14 cellular contexts compared by ENCODE assay signal in the genomic region with DNA sequence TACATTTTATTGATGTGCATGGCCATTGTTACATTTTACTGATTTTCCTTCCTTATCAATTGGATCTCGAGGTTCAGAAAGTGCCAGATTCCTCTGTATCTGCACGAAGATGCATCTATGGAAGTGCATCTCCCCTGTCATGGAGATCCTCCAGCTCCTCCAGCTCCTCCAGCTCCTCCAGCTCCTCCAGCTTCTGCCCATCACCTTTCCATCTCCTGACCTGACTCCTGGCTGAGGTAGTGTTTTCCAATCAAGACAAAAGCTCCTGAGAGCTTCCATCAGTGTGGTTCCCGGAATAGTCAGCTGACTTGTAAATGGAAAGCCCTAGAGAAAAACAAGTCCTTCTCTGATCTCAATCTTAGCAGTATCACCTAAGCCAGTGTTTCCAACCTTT.
DNase-seq lines count a peak whose midpoint lies in the region; ATAC-seq, FAIRE-seq and TF ChIP-seq lines count a peak whose summit lies in the region.
"Had no signal": no experiment of that assay in that cellular context is flagged by ENCODE, and none has a peak within 500 bp of the region (broad histone marks: within the 10 kb centered on the region; RNA-seq: fewer than 3 reads in every experiment).

No MANE protein-coding gene starts in this region.

- H2BK5ac ChIP-seq in trophoblast cell (ENCODE audit: low read depth, low read length, poor library complexity): no peak overlapping the region

- no peaks in the 10 kb centered on the region for H4K20me1 ChIP-seq in KMS-11 (ENCODE audit: insufficient read depth)
- no peaks in the 10 kb centered on the region for H4K20me1 ChIP-seq in astrocyte (ENCODE audit: insufficient read depth, low read length)

- TF ChIP-seq CTCF in Calu3 (IDR thresholded peaks at IDR 0.05; ENCODE audit: unreplicated experiment) (no peak), KMS-11 (conservative IDR thresholded peaks at IDR 0.05; ENCODE audit: low read depth, low read length) (no peak), astrocyte (IDR thresholded peaks at IDR 0.05; ENCODE audit: insufficient read depth, low read depth, low read length) (no peak)

- H3K27me3 Mint-ChIP-seq in Calu3 (ENCODE audit: unreplicated experiment) (no peaks in the 10 kb centered on the region), astrocyte (ENCODE audit: low read depth, unreplicated experiment) (peaks cover 2% of the 10 kb centered on the region)

- H3K4ac ChIP-seq in trophoblast cell (ENCODE audit: low read depth, low read length): no peak overlapping the region

- no peak overlapping the region for H3K18ac ChIP-seq in trophoblast cell (ENCODE audit: low read length)

- no peaks in the 10 kb centered on the region for H3K79me2 ChIP-seq in KMS-11 (ENCODE audit: insufficient read depth, low read depth)
- H3K79me2 ChIP-seq in astrocyte (ENCODE audit: insufficient read depth, low read length): no peaks in the 10 kb centered on the region
- H3K79me2 ChIP-seq in trophoblast cell (ENCODE audit: control insufficient read depth, insufficient read depth, low read length, poor library complexity): no peaks in the 10 kb centered on the region

- peaks cover 3% of the 10 kb centered on the region for H3K79me1 ChIP-seq in trophoblast cell (ENCODE audit: low read length)

- H3K4me1 ChIP-seq in KMS-11 (ENCODE audit: low read depth, poor library complexity, severe bottlenecking) (peaks cover 53% of the 10 kb centered on the region), astrocyte (ENCODE audit: insufficient read depth, low read length) (no peaks in the 10 kb centered on the region), trophoblast cell (ENCODE audit: control insufficient read depth in 1 of 2, insufficient read depth in 2 of 2, low read length in 2 of 2) (peaks cover 0 to 2% of the 10 kb centered on the region in 2 experiments), right cardiac atrium (ENCODE audit: control insufficient read depth, insufficient read depth, low read length) (no peaks in the 10 kb centered on the region)
- H3K4me1 ChIP-seq: testis had no signal

- no peak for FAIRE-seq in astrocyte (lab: Jason Lieb, UNC)
- FAIRE-seq: K562 had no signal

- no peak overlapping the region for H3K4me3 Mint-ChIP-seq in Calu3 (ENCODE audit: low read depth, unreplicated experiment)
- no peak overlapping the region for H3K4me3 Mint-ChIP-seq in astrocyte (ENCODE audit: unreplicated experiment)
- H3K4me3 Mint-ChIP-seq: brain had no signal

- no peaks in the 10 kb centered on the region for H3K36me3 ChIP-seq in KMS-11 (ENCODE audit: insufficient read depth)
- no peaks in the 10 kb centered on the region for H3K36me3 ChIP-seq in astrocyte (ENCODE audit: insufficient read depth, low read length)
- H3K36me3 ChIP-seq in trophoblast cell (ENCODE audit: control insufficient read depth in 1 of 2, insufficient read depth in 2 of 2, low read length in 2 of 2): no peaks in the 10 kb centered on the region

- H3K23ac ChIP-seq in trophoblast cell (ENCODE audit: low read length): no peak overlapping the region

- H3K27me3 ChIP-seq in KMS-11 (ENCODE audit: insufficient read depth, low read depth) (no peaks in the 10 kb centered on the region), astrocyte (ENCODE audit: insufficient read depth, low read length) (no peaks in the 10 kb centered on the region), trophoblast cell (ENCODE audit: insufficient read depth, low read length) (no peaks in the 10 kb centered on the region), right cardiac atrium (ENCODE audit: control insufficient read depth, insufficient read depth) (no peaks in the 10 kb centered on the region)
- H3K27me3 ChIP-seq: testis had no signal

- H4K91ac ChIP-seq in trophoblast cell (ENCODE audit: low read depth, low read length): no peak overlapping the region

- no peak overlapping the region for H4K12ac ChIP-seq in trophoblast cell (ENCODE audit: low read depth, low read length)

- intact Hi-C loops in Calu3 (cut with micrococcal nuclease; ENCODE audit: unreplicated experiment) (loop anchor here (1.0 kb wide), 1 partner anchor 47 kb away; no protein-coding TSS in a partner anchor), right cardiac atrium (cut with DNase I) (no loop called here)

- H2AFZ ChIP-seq in KMS-11 (ENCODE audit: low read depth): peak overlapping the region; percentile 38
- H2AFZ ChIP-seq in astrocyte (ENCODE audit: low read depth, low read length): no peak overlapping the region
- no peak overlapping the region for H2AFZ ChIP-seq in trophoblast cell (ENCODE audit: insufficient read depth, low read length, poor library complexity)

- DNase-seq in Calu3 (no peak), astrocyte (ENCODE audit: low read depth) (no peak), trophoblast cell (no peak), NCI-H2227 (lab: John Stamatoyannopoulos, UW; ENCODE audit: unreplicated experiment) (no peak), right cardiac atrium (no peak), anterior cingulate cortex (lab: John Stamatoyannopoulos, UW) (no peak)
- DNase-seq in effector CD4-positive, alpha-beta T cell: no peak
- DNase-seq: activated CD8-positive, alpha-beta memory T cell treated with anti-CD3 and anti-CD28 coated beads, Interleukin-2, amount 50 U/mL, for 4 hours; kidney glomerular epithelial cell; NCI-H526; testis had no signal

- H3K9me3 ChIP-seq in astrocyte (ENCODE audit: insufficient read depth, low read depth, low read length) (no peaks in the 10 kb centered on the region), trophoblast cell (ENCODE audit: insufficient read depth, low read depth, low read length) (no peaks in the 10 kb centered on the region), right cardiac atrium (ENCODE audit: control insufficient read depth, low read length) (no peaks in the 10 kb centered on the region)
- H3K9me3 ChIP-seq: testis had no signal

- no peak overlapping the region for H3K14ac ChIP-seq in trophoblast cell (ENCODE audit: low read length)

- H2AK5ac ChIP-seq in trophoblast cell (ENCODE audit: low read length): no peak overlapping the region

- peak overlapping the region; percentile 81 for H3K4me2 ChIP-seq in KMS-11
- H3K4me2 ChIP-seq in astrocyte (ENCODE audit: low read length): no peak overlapping the region
- no peak overlapping the region for H3K4me2 ChIP-seq in trophoblast cell (ENCODE audit: low read length)

- H3K4me1 Mint-ChIP-seq in Calu3 (ENCODE audit: low read depth, unreplicated experiment) (peaks cover 55% of the 10 kb centered on the region), astrocyte (ENCODE audit: low read depth, unreplicated experiment) (peaks cover 15% of the 10 kb centered on the region)

- H4K8ac ChIP-seq in trophoblast cell (ENCODE audit: low read depth, low read length): no peak overlapping the region

- H3K9ac ChIP-seq in KMS-11 (peak overlapping the region; percentile 54), astrocyte (ENCODE audit: low read length) (no peak overlapping the region), trophoblast cell (ENCODE audit: low read length) (no peak overlapping the region)

- no peak overlapping the region for H3K4me3 ChIP-seq in KMS-11 (IDR thresholded peaks at IDR 0.05; ENCODE audit: insufficient read depth, low read depth, low read length)
- H3K4me3 ChIP-seq in astrocyte (ENCODE audit: insufficient read depth, low read depth, low read length): no peak overlapping the region
- no peak overlapping the region for H3K4me3 ChIP-seq in trophoblast cell (ENCODE audit: low read depth, low read length)
- no peak overlapping the region for H3K4me3 ChIP-seq in right cardiac atrium (ENCODE audit: low read length)
- H3K4me3 ChIP-seq: K562, testis had no signal

- H3K27ac Mint-ChIP-seq in Calu3 (ENCODE audit: unreplicated experiment): peak overlapping the region; percentile 23
- H3K27ac Mint-ChIP-seq in astrocyte (ENCODE audit: unreplicated experiment): peak overlapping the region; percentile 42

- peak overlapping the region; percentile 42 for H2BK12ac ChIP-seq in trophoblast cell (ENCODE audit: low read length)

- WGBS in trophoblast cell (ENCODE audit: extremely low coverage, insufficient coverage, insufficient read length): no CpG with 5 or more reads among the region's 3 CpGs
- WGBS in right cardiac atrium: 90% methylated on average over 3 of the region's 3 CpGs

- H3K27ac ChIP-seq in KMS-11 (peak overlapping the region; percentile 91), astrocyte (ENCODE audit: low read depth, low read length) (no peak overlapping the region), trophoblast cell (ENCODE audit: low read depth, low read length) (no peak overlapping the region), right cardiac atrium (ENCODE audit: low read length) (no peak overlapping the region)
- H3K27ac ChIP-seq: testis had no signal

- no peak for ATAC-seq in right cardiac atrium

- peaks cover 3% of the 10 kb centered on the region for H3K36me3 Mint-ChIP-seq in Calu3 (ENCODE audit: insufficient read depth, unreplicated experiment)
- H3K36me3 Mint-ChIP-seq in astrocyte (ENCODE audit: low read depth, unreplicated experiment): no peaks in the 10 kb centered on the region
- H3K36me3 Mint-ChIP-seq: brain had no signal

- H2BK120ac ChIP-seq in trophoblast cell (ENCODE audit: insufficient read depth, low read length, poor library complexity): no peak overlapping the region

- no TSS peak for BruUV-seq in Calu3 (replicated peaks; lab: Mats Ljungman, UMichigan)

- H3K9me3 Mint-ChIP-seq in Calu3 (ENCODE audit: low read depth, unreplicated experiment) (no peaks in the 10 kb centered on the region), astrocyte (ENCODE audit: unreplicated experiment) (no peaks in the 10 kb centered on the region)
- H3K9me3 Mint-ChIP-seq: brain had no signal

- CTCF ChIA-PET in Calu3 (lab: Charles Lee): no interaction called here
